In the genomic region with DNA sequence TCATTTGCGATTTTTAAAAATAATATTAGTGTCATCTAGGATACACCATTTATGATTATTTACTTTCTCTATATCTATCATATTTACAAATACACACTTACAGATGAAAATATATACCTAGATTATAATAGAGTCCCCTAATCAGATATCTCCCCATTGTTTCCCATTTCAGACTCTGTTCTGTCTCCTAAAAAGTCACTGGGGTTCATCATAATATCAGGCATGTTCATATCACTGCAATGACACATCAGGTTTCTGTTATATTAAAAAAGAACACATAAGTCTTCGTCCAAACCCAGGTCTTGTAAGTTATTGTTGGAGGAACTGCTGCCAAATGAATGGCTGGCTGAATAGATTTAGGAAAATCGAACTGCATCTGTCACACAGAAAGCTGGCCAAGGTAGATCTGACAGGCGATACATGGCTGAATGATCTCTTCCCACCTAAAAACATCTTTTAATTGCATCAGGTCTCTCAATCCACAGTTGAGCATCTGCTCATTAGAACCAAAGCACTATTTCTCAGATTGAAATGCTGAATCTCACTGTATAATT, we compare ENCODE assay signal across 24 cellular contexts.
A peak's percentile ranks its signal among the peaks of the same experiment; 100 is the strongest.
DNase-seq lines count a peak whose midpoint lies in the region; ATAC-seq and TF ChIP-seq lines count a peak whose summit lies in the region.
"Had no signal": no experiment of that assay in that cellular context is flagged by ENCODE, and none has a peak within 500 bp of the region (broad histone marks: within the 10 kb centered on the region; RNA-seq: fewer than 3 reads in every experiment).

No MANE protein-coding gene starts in this region.

- H3K9me3 ChIP-seq in WERI-Rb-1 (ENCODE audit: severe bottlenecking) (no peaks in the 10 kb centered on the region), vagina (no peaks in the 10 kb centered on the region)
- H3K9me3 ChIP-seq: MG63, sigmoid colon had no signal

- H3K4me1 ChIP-seq in vagina: no peaks in the 10 kb centered on the region
- H3K4me1 ChIP-seq: parathyroid adenoma had no signal

- no peak overlapping the region for H3K27ac Mint-ChIP-seq in T-cell
- H3K27ac Mint-ChIP-seq: activated B cell treated with CpG ODN at 0.5 μM for 24 hours; activated naive CD8-positive, alpha-beta T cell treated with anti-CD3 and anti-CD28 coated beads for 36 hours; activated T-helper 2 cell treated with anti-CD3 and anti-CD28 coated beads, Interferon-gamma antibody, Interleukin-2, Interleukin-4, amounts not matched to agents 10 μg/mL and 5 μg/mL and 100 μg/mL, durations not matched to agents 14 hours and 24 hours and 36 hours; nephron; type B pancreatic cell had no signal

- H3K27me3 ChIP-seq in WERI-Rb-1 (ENCODE audit: insufficient read depth, low read depth, severe bottlenecking) (no peaks in the 10 kb centered on the region), vagina (no peaks in the 10 kb centered on the region)
- H3K27me3 ChIP-seq: MG63, sigmoid colon had no signal

- POLR2A ChIA-PET in T-cell (lab: Charles Lee): no interaction called here

- intact Hi-C loops in vagina (cut with DNase I): no loop called here

- TF ChIP-seq CTCF in WERI-Rb-1 (IDR thresholded peaks at IDR 0.05; ENCODE audit: low read depth, low read length) (no peak), vagina (IDR thresholded peaks at IDR 0.05) (no peak)

- no peak for TF ChIP-seq POLR2A in vagina (IDR thresholded peaks at IDR 0.05)

- DNase-seq in Ammon's horn (ENCODE audit: low spot score) (peak; percentile 20), NCI-H1092 treated with DMSO at 0.1 percent for 48 hours (lab: John Stamatoyannopoulos, UW) (peak; percentile 99), NCI-H446 (lab: John Stamatoyannopoulos, UW) (peak; percentile 61 to 91), WERI-Rb-1 (peak; percentile 28), vagina (ENCODE audit: extremely low spot score in 2 of 2) (no peak), GF-D8 (lab: John Stamatoyannopoulos, UW) (no peak), T-cell (no peak), putamen (ENCODE audit: low spot score) (no peak)
- DNase-seq: activated B cell treated with CpG ODN at 0.5 μM for 24 hours; activated CD4-positive, alpha-beta T cell treated with anti-CD3 and anti-CD28 coated beads, Interleukin-2, amount 50 U/mL, for 4 hours; activated CD8-positive, alpha-beta memory T cell treated with anti-CD3 and anti-CD28 coated beads, Interleukin-2, amount 50 U/mL, for 4 hours; activated naive CD8-positive, alpha-beta T cell treated with anti-CD3 and anti-CD28 coated beads for 36 hours; effector CD8-positive, alpha-beta T cell; H9; islet precursor cell; MG63; midbrain; sigmoid colon; stimulated activated CD8-positive, alpha-beta memory T cell treated with anti-CD3 and anti-CD28 coated beads, Interleukin-4, amount 100 ng/mL, for 48 hours had no signal

- peak overlapping the region; percentile 68 for H3K27ac ChIP-seq in WERI-Rb-1
- H3K27ac ChIP-seq in vagina: no peak overlapping the region
- H3K27ac ChIP-seq: parathyroid adenoma, sigmoid colon had no signal

- no peak overlapping the region for H3K4me3 ChIP-seq in WERI-Rb-1 (ENCODE audit: low read depth, low read length)
- no peak overlapping the region for H3K4me3 ChIP-seq in vagina
- H3K4me3 ChIP-seq: MG63, sigmoid colon had no signal

- H3K36me3 Mint-ChIP-seq in T-cell: no peaks in the 10 kb centered on the region
- H3K36me3 Mint-ChIP-seq: activated naive CD8-positive, alpha-beta T cell treated with anti-CD3 and anti-CD28 coated beads for 36 hours had no signal

- H3K36me3 ChIP-seq in WERI-Rb-1 (peaks cover 4% of the 10 kb centered on the region; the same call in 1 of the 2 replicates), vagina (no peaks in the 10 kb centered on the region)
- H3K36me3 ChIP-seq: MG63, sigmoid colon had no signal

- H3K9me3 Mint-ChIP-seq in T-cell: peaks cover 0 to 2% (median 0%) of the 10 kb centered on the region in 3 donors
- H3K9me3 Mint-ChIP-seq: activated naive CD8-positive, alpha-beta T cell treated with anti-CD3 and anti-CD28 coated beads for 36 hours; activated T-helper 2 cell treated with anti-CD3 and anti-CD28 coated beads, Interferon-gamma antibody, Interleukin-2, Interleukin-4, amounts not matched to agents 10 μg/mL and 5 μg/mL and 100 μg/mL, durations not matched to agents 14 hours and 24 hours and 36 hours; H9; nephron; type B pancreatic cell had no signal

- ATAC-seq in T-cell (replicated peaks in 1 of 4): no peak
- ATAC-seq: esophagus mucosa had no signal

- H3K4me1 Mint-ChIP-seq in T-cell: no peaks in the 10 kb centered on the region
- H3K4me1 Mint-ChIP-seq: activated B cell treated with CpG ODN at 0.5 μM for 24 hours; activated naive CD8-positive, alpha-beta T cell treated with anti-CD3 and anti-CD28 coated beads for 36 hours; nephron had no signal

- H3K4me3 Mint-ChIP-seq in T-cell: no peak overlapping the region
- H3K4me3 Mint-ChIP-seq: activated B cell treated with CpG ODN at 0.5 μM for 24 hours; activated naive CD8-positive, alpha-beta T cell treated with anti-CD3 and anti-CD28 coated beads for 36 hours; H9; nephron; type B pancreatic cell had no signal

- H3K27me3 Mint-ChIP-seq in T-cell: no peaks in the 10 kb centered on the region
- H3K27me3 Mint-ChIP-seq: activated B cell treated with CpG ODN at 0.5 μM for 24 hours; activated naive CD8-positive, alpha-beta T cell treated with anti-CD3 and anti-CD28 coated beads for 36 hours; type B pancreatic cell had no signal

- CTCF ChIA-PET in T-cell (lab: Charles Lee): no interaction called here

Comparison
In these comparisons a context has a peak if more than half of its experiments do, and no peak if none do; other contexts are left out.
1. DNase-seq: peak in Ammon's horn (single experiment), NCI-H1092 treated with DMSO at 0.1 percent for 48 hours (single experiment), NCI-H446 (2 of 2) and WERI-Rb-1 (single experiment); none in vagina (0 of 2), GF-D8 (single experiment), T-cell (0 of 34) and putamen (single experiment).